ENCODE assay signal across 10 cellular contexts in genomic region chr5:139495644-139496435, GRCh38. TPM values are rescaled to one million over a fixed set of nuclear protein-coding genes. Genes with fewer than 3 reads are reported as not detected.
DNase-seq lines count a peak whose midpoint lies in the region; ATAC-seq and TF ChIP-seq lines count a peak whose summit lies in the region.
"Had no signal": no experiment of that assay in that cellular context is flagged by ENCODE, and none has a peak within 500 bp of the region (broad histone marks: within the 10 kb centered on the region; RNA-seq: fewer than 3 reads in every experiment).

No MANE protein-coding gene starts in this region.

- in situ Hi-C loops in gastrocnemius medialis (cut with MboI; ENCODE audit: low sequenced_read_pairs in 4 of 4): no loop called here

- no peaks in the 10 kb centered on the region for H3K79me2 ChIP-seq in PC-9 (ENCODE audit: low read depth)

- H3K9me3 ChIP-seq in PC-9 (ENCODE audit: insufficient read depth, low read depth): no peaks in the 10 kb centered on the region
- no peaks in the 10 kb centered on the region for H3K9me3 ChIP-seq in gastrocnemius medialis

- no peak for TF ChIP-seq POLR2A in gastrocnemius medialis (IDR thresholded peaks at IDR 0.05)

- intact Hi-C loops in PC-9 (cut with micrococcal nuclease; ENCODE audit: unreplicated experiment): no loop called here
- intact Hi-C loops in gastrocnemius medialis (cut with DNase I; ENCODE audit: low total_unique reads): no loop called here

- no peaks in the 10 kb centered on the region for H3K27me3 Mint-ChIP-seq in WTC11 (ENCODE audit: low read depth)

- TF ChIP-seq CTCF in PC-9 (conservative IDR thresholded peaks at IDR 0.05): no peak
- no peak for TF ChIP-seq CTCF in gastrocnemius medialis (IDR thresholded peaks at IDR 0.05 in 4 of 5, conservative IDR thresholded peaks at IDR 0.05 in 1 of 5)
- no peak for TF ChIP-seq CTCF in WTC11 (IDR thresholded peaks at IDR 0.05)

- H3K4me2 ChIP-seq in PC-9: peak overlapping the region; percentile 36

- H3K36me3 ChIP-seq in PC-9 (ENCODE audit: low read depth) (no peaks in the 10 kb centered on the region), gastrocnemius medialis (no peaks in the 10 kb centered on the region)

- H2AFZ ChIP-seq in PC-9: no peak overlapping the region

- H4K20me1 ChIP-seq in PC-9 (ENCODE audit: insufficient read depth): no peaks in the 10 kb centered on the region

- H3K36me3 Mint-ChIP-seq in WTC11: no peaks in the 10 kb centered on the region

- POLR2A ChIA-PET in PC-9 (lab: Charles Lee; ENCODE audit: unreplicated experiment): interaction anchor here (0.7 to 1.6 kb wide), 2 partner anchors 13 to 1046 kb away, joined by 3 read pairs; partner anchors contain the start of gene STING1
- POLR2A ChIA-PET in WTC11 (lab: Charles Lee): no interaction called here

- H3K4me1 ChIP-seq in PC-9 (replicated peaks; ENCODE audit: insufficient read depth) (peaks cover 37% of the 10 kb centered on the region), gastrocnemius medialis (peaks cover 0 to 7% of the 10 kb centered on the region in 2 donors)

- no TSS peak for BruUV-seq in PC-9 (replicated peaks; lab: Mats Ljungman, UMichigan)

- no peak overlapping the region for H3K4me3 ChIP-seq in PC-9
- H3K4me3 ChIP-seq in gastrocnemius medialis: no peak overlapping the region

- CTCF ChIA-PET in PC-9 (lab: Charles Lee) (interaction anchor here (0.6 to 1.3 kb wide), 4 partner anchors 17 to 71 kb away, joined by 4 to 13 read pairs (median 6); no protein-coding TSS in a partner anchor), WTC11 (lab: Charles Lee) (interaction anchor here (0.6 to 1.8 kb wide), 3 partner anchors 18 to 270 kb away, joined by 3 to 5 read pairs (median 3); no protein-coding TSS in a partner anchor)

- H3K4me3 Mint-ChIP-seq in WTC11: no peak overlapping the region

- H3K27ac Mint-ChIP-seq in WTC11: no peak overlapping the region

- H3K27me3 ChIP-seq in PC-9 (ENCODE audit: insufficient read depth, low read depth) (no peaks in the 10 kb centered on the region), gastrocnemius medialis (no peaks in the 10 kb centered on the region)

- no peaks in the 10 kb centered on the region for H3K4me1 Mint-ChIP-seq in WTC11

- peaks cover 30% of the 10 kb centered on the region for H3F3A ChIP-seq in PC-9 (ENCODE audit: insufficient read depth, low read depth)

- ATAC-seq in esophagus mucosa (peak; percentile 71), gastrocnemius medialis (peak in 1 of 2 donors; percentile 33), WTC11 (no peak)

- peak; percentile 6 for DNase-seq in NK-92 treated with Interleukin-12 subunit alpha and Interleukin-12 subunit beta, amount 100 ng/mL, for 24 hours (lab: John Stamatoyannopoulos, UW)
- no peak for DNase-seq in NK-92 (lab: John Stamatoyannopoulos, UW; ENCODE audit: unreplicated experiment)
- peak; percentile 31 to 89 for DNase-seq in PC-9
- no peak for DNase-seq in gastrocnemius medialis
- no peak for DNase-seq in NCI-H2196 (lab: John Stamatoyannopoulos, UW; ENCODE audit: unreplicated experiment)
- no peak for DNase-seq in iPS-NIHi7 (ENCODE audit: extremely low spot score)
- DNase-seq in WTC11 (ENCODE audit: low spot score): no peak
- DNase-seq: NCI-H2081, substantia nigra had no signal

- peak overlapping the region; percentile 64 for H3K27ac ChIP-seq in PC-9
- peak overlapping the region in 3 of 4 donors; percentile 24 to 59 (median 38) for H3K27ac ChIP-seq in gastrocnemius medialis

- no peaks in the 10 kb centered on the region for H3K9me2 ChIP-seq in PC-9 (ENCODE audit: insufficient read depth)

- H3K9me3 Mint-ChIP-seq in WTC11: no peaks in the 10 kb centered on the region

TF ChIP-seq in WTC11, 78 proteins besides CTCF, POLR2A, EP300 and RAD21:
- TF ChIP-seq ZBTB21 (CRISPR knock-in tag; IDR thresholded peaks at IDR 0.05; ENCODE audit: borderline replicate concordance) (no peak), E2F5 (CRISPR knock-in tag; IDR thresholded peaks at IDR 0.05) (no peak), USF1 (CRISPR knock-in tag; IDR thresholded peaks at IDR 0.05) (no peak)
TF ChIP-seq in WTC11: peak in this region for 0.

RNA-seq across cellular contexts. Expression of gene STING1, which starts 13.3 kb away (rescaled TPM):
- 27.4 and 27.6 TPM in 2 replicates for total RNA-seq in PC-9 (2021)
- 45.5 TPM for total RNA-seq in esophagus mucosa
- 10 to 100 TPM; 10.1 to 12.5 (median 10.9) TPM for total RNA-seq in gastrocnemius medialis
- 0.37 to 1.6 TPM (median 0.64 TPM) in 3 replicates for total RNA-seq in WTC11 (2021)

RNA-seq across cellular contexts. Expression of gene SMIM33, which starts 25.0 kb away (rescaled TPM):
- total RNA-seq in PC-9 (2021) (not detected in 2 replicates), esophagus mucosa (not detected), gastrocnemius medialis (not detected), WTC11 (2021) (not detected in 3 replicates)

RNA-seq across cellular contexts. Expression of gene ECSCR, which starts 33.3 kb away (rescaled TPM):
- total RNA-seq in PC-9 (2021) (not detected in 2 replicates), esophagus mucosa (5.0 TPM), gastrocnemius medialis (1 to 10 TPM; 5.4 to 8.9 (median 6.9) TPM), WTC11 (2021) (1.8 to 2.7 TPM (median 2.3 TPM) in 3 replicates)

RNA-seq across cellular contexts. Expression of gene DNAJC18, which starts 56.5 kb away (rescaled TPM):
- total RNA-seq in PC-9 (2021) (8.9 and 9.3 TPM in 2 replicates), esophagus mucosa (2.2 TPM), gastrocnemius medialis (10 to 100 TPM in 3 of 4 donors, 1 to 10 TPM in 1; 5.1 to 21.7 (median 13.3) TPM), WTC11 (2021) (23.7 to 29.1 TPM (median 28.9 TPM) in 3 replicates)

Comparison
In these comparisons a context has a peak if more than half of its experiments do, and no peak if none do; other contexts are left out.
1. DNase-seq: peak in NK-92 treated with Interleukin-12 subunit alpha and Interleukin-12 subunit beta, amount 100 ng/mL, for 24 hours (single experiment) and PC-9 (2 of 2); none in NK-92 (single experiment), gastrocnemius medialis (0 of 2), NCI-H2196 (single experiment), iPS-NIHi7 (single experiment) and WTC11 (single experiment).